Comparison of ENCODE assay signal across 11 cellular contexts in the genomic region with DNA sequence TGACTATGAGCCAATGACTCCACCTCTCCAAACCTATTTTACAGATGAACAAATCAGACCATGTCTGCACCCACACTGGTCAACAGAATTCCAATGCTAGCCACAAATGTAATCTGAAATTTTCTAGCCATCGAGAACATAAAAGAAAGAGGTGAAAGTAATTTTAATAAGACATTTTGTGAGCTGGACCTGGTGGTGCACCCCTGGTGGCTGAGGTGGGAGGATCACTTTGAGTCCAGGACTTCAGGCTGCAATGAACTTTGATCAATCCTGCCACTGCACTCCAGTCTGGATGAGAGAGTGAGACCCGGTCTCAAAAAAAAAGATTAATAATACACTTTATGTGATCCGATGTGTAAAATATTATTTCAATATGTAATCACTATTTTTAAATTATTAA. TPM values are rescaled to one million over a fixed set of nuclear protein-coding genes. Genes with fewer than 3 reads are reported as not detected.
DNase-seq lines count a peak whose midpoint lies in the region; ATAC-seq and TF ChIP-seq lines count a peak whose summit lies in the region.
"Had no signal": no experiment of that assay in that cellular context is flagged by ENCODE, and none has a peak within 500 bp of the region (broad histone marks: within the 10 kb centered on the region; RNA-seq: fewer than 3 reads in every experiment).

No MANE protein-coding gene starts in this region.

- H3K27me3 Mint-ChIP-seq in activated CD4-positive, alpha-beta T cell treated with anti-CD3 and anti-CD28 coated beads, Interleukin-2, amount 10 ng/mL, durations not matched to agents 24 days and 14 days, result peaks cover 3% of the 10 kb centered on the region

- CTCF ChIA-PET in HCT116 (lab: Charles Lee), result interaction anchor here (0.7 to 3.8 kb wide), 5 partner anchors 12 to 80 kb away, joined by 3 to 57 read pairs (median 3); partner anchors contain the start of gene SELENOM

- H4K12ac ChIP-seq in trophoblast cell (ENCODE audit: low read depth, low read length), result no peak overlapping the region

- H3K36me3 ChIP-seq in HCT116 (ENCODE audit: control insufficient read depth in 1 of 2, insufficient read depth in 2 of 2, low read length in 2 of 2) (no peaks in the 10 kb centered on the region), brain microvascular endothelial cell (replicated peaks) (no peaks in the 10 kb centered on the region), trophoblast cell (ENCODE audit: control insufficient read depth in 1 of 2, insufficient read depth in 2 of 2, low read length in 2 of 2) (no peaks in the 10 kb centered on the region)
- H3K36me3 ChIP-seq: suprapubic skin had no signal

- H3K27me3 ChIP-seq in HCT116 (ENCODE audit: insufficient read depth, low read length), result no peaks in the 10 kb centered on the region
- no peaks in the 10 kb centered on the region for H3K27me3 ChIP-seq in brain microvascular endothelial cell (replicated peaks)
- no peaks in the 10 kb centered on the region for H3K27me3 ChIP-seq in trophoblast cell (ENCODE audit: insufficient read depth, low read length)
- H3K27me3 ChIP-seq: suprapubic skin had no signal

- H3K9ac ChIP-seq in HCT116 (ENCODE audit: low read length) (no peak overlapping the region), trophoblast cell (ENCODE audit: low read length) (no peak overlapping the region)

- H3K4me1 ChIP-seq in HCT116 (ENCODE audit: control insufficient read depth in 1 of 2, insufficient read depth in 2 of 2, low read length in 2 of 2) (peaks cover 0 to 7% of the 10 kb centered on the region in 2 experiments; a peak in 1 of 4 replicates), trophoblast cell (ENCODE audit: control insufficient read depth in 1 of 2, insufficient read depth in 2 of 2, low read length in 2 of 2) (peaks cover 5 to 13% of the 10 kb centered on the region in 2 experiments)

- H4K8ac ChIP-seq in trophoblast cell (ENCODE audit: low read depth, low read length), result peak overlapping the region; percentile 59

- no CpG with 5 or more reads among the region's 3 CpGs for WGBS in trophoblast cell (ENCODE audit: extremely low coverage, insufficient coverage, insufficient read length)

- POLR2A ChIA-PET in HCT116 (lab: Charles Lee), result interaction anchor here (2.3 kb wide), 1 partner anchor 43 kb away, joined by 8 read pairs; the partner anchor contains the start of gene SELENOM

- ATAC-seq in HCT116, result peak; percentile 68
- ATAC-seq: effector memory CD8-positive, alpha-beta T cell had no signal

- no peak overlapping the region for H3K4me3 Mint-ChIP-seq in activated CD4-positive, alpha-beta T cell treated with anti-CD3 and anti-CD28 coated beads, Interleukin-2, amount 10 ng/mL, durations not matched to agents 24 days and 14 days
- H3K4me3 Mint-ChIP-seq: effector memory CD8-positive, alpha-beta T cell had no signal

- BruUV-seq in HCT116 (replicated peaks; lab: Mats Ljungman, UMichigan), result no TSS peak

- peak overlapping the region; percentile 1 for H3K14ac ChIP-seq in trophoblast cell (ENCODE audit: low read length)

- peak overlapping the region; percentile 54 for H2BK5ac ChIP-seq in trophoblast cell (ENCODE audit: low read depth, low read length, poor library complexity)

- no peaks in the 10 kb centered on the region for H3K36me3 Mint-ChIP-seq in activated CD4-positive, alpha-beta T cell treated with anti-CD3 and anti-CD28 coated beads, Interleukin-2, amount 10 ng/mL, durations not matched to agents 24 days and 14 days (ENCODE audit: low read depth)

- peak overlapping the region; percentile 84 for H2BK120ac ChIP-seq in trophoblast cell (ENCODE audit: insufficient read depth, low read length, poor library complexity)

- DNase-seq in HCT116 (ENCODE audit: low read depth, low spot score) (no peak), brain microvascular endothelial cell (no peak), trophoblast cell (no peak), C1 segment of cervical spinal cord (lab: John Stamatoyannopoulos, UW) (no peak), AG08395 (ENCODE audit: low spot score) (no peak)
- no peak for DNase-seq in activated CD4-positive, alpha-beta T cell treated with anti-CD3 and anti-CD28 coated beads, Interleukin-2, amount 10 ng/mL, durations not matched to agents 24 days and 14 days
- DNase-seq: effector memory CD8-positive, alpha-beta T cell; NCI-H2227 treated with DMSO at 0.1 percent for 48 hours; stimulated activated CD4-positive, alpha-beta T cell treated with anti-CD3 and anti-CD28 coated beads, Interleukin-15, amount 100 ng/mL, for 24 hours; T-helper 9 cell had no signal

- peaks cover 3% of the 10 kb centered on the region for H3K79me1 ChIP-seq in trophoblast cell (ENCODE audit: low read length)

- H3K79me2 ChIP-seq in HCT116 (ENCODE audit: insufficient read depth, low read length), result no peaks in the 10 kb centered on the region
- H3K79me2 ChIP-seq in trophoblast cell (ENCODE audit: control insufficient read depth, insufficient read depth, low read length, poor library complexity), result no peaks in the 10 kb centered on the region

- H3K27ac Mint-ChIP-seq in activated CD4-positive, alpha-beta T cell treated with anti-CD3 and anti-CD28 coated beads, Interleukin-2, amount 10 ng/mL, durations not matched to agents 24 days and 14 days, result no peak overlapping the region
- H3K27ac Mint-ChIP-seq: effector memory CD8-positive, alpha-beta T cell had no signal

- no peak overlapping the region for H3K18ac ChIP-seq in trophoblast cell (ENCODE audit: low read length)

- peak overlapping the region; percentile 70 for H4K91ac ChIP-seq in trophoblast cell (ENCODE audit: low read depth, low read length)

- peaks cover 2% of the 10 kb centered on the region for H3K4me1 Mint-ChIP-seq in activated CD4-positive, alpha-beta T cell treated with anti-CD3 and anti-CD28 coated beads, Interleukin-2, amount 10 ng/mL, durations not matched to agents 24 days and 14 days

- in situ Hi-C loops in brain microvascular endothelial cell (cut with HindIII; ENCODE audit: low pct_ligation_motif_present, low sequenced_read_pairs), result no loop called here

- H3K27ac ChIP-seq in HCT116 (ENCODE audit: low read depth, low read length) (no peak overlapping the region), brain microvascular endothelial cell (no peak overlapping the region), trophoblast cell (ENCODE audit: low read depth, low read length) (no peak overlapping the region)
- H3K27ac ChIP-seq: suprapubic skin had no signal

- H2AFZ ChIP-seq in HCT116 (ENCODE audit: low read depth, low read length, poor library complexity, severe bottlenecking) (peak overlapping the region; percentile 32), trophoblast cell (ENCODE audit: insufficient read depth, low read length, poor library complexity) (no peak overlapping the region)

- TF ChIP-seq CTCF in HCT116 (IDR thresholded peaks at IDR 0.05 in 2 of 3, conservative IDR thresholded peaks at IDR 0.05 in 1 of 3; ENCODE audit: borderline replicate concordance in 1 of 3, insufficient read depth in 1 of 3, low read depth in 2 of 3, low read length in 2 of 3) (peak in 2 of 3 experiments; percentile 57 to 60; a peak in 4 of 6 replicates), brain microvascular endothelial cell (IDR thresholded peaks at IDR 0.05; ENCODE audit: low read depth, low read length, missing control alignments) (peak; percentile 72)

- H3K9me2 ChIP-seq in HCT116 (ENCODE audit: insufficient read depth), result no peaks in the 10 kb centered on the region

- H4K20me1 ChIP-seq in HCT116 (ENCODE audit: insufficient read depth), result no peaks in the 10 kb centered on the region

- RAD21 ChIA-PET in HCT116 (lab: Charles Lee; ENCODE audit: low non-redundant PET in 1 of 2, low total read pairs in 2 of 2, uncharacterized antibody in 2 of 2, unreplicated experiment in 2 of 2), result interaction anchor here in 1 of 2 experiments (0.7 kb wide), 1 partner anchor 43 kb away, joined by 6 read pairs; the partner anchor contains the start of gene SELENOM

- no peak overlapping the region for H3K4me2 ChIP-seq in HCT116 (ENCODE audit: low read length)
- no peak overlapping the region for H3K4me2 ChIP-seq in trophoblast cell (ENCODE audit: low read length)

- no peak for TF ChIP-seq RAD21 in HCT116 (IDR thresholded peaks at IDR 0.05; ENCODE audit: low read depth)

- TF ChIP-seq POLR2A in HCT116 (IDR thresholded peaks at IDR 0.05; ENCODE audit: borderline replicate concordance, extremely low read depth, insufficient read depth, insufficient read length), result no peak

- H3K9me3 Mint-ChIP-seq in activated CD4-positive, alpha-beta T cell treated with anti-CD3 and anti-CD28 coated beads, Interleukin-2, amount 10 ng/mL, durations not matched to agents 24 days and 14 days, result no peaks in the 10 kb centered on the region

- H2AK5ac ChIP-seq in trophoblast cell (ENCODE audit: low read length), result no peak overlapping the region

- H3K4ac ChIP-seq in trophoblast cell (ENCODE audit: low read depth, low read length), result no peak overlapping the region

- H2BK12ac ChIP-seq in trophoblast cell (ENCODE audit: low read length), result peak overlapping the region; percentile 37

- intact Hi-C loops in HCT116 (cut with micrococcal nuclease), result no loop called here
- intact Hi-C loops in activated CD4-positive, alpha-beta T cell treated with anti-CD3 and anti-CD28 coated beads, Interleukin-2, amount 10 ng/mL, durations not matched to agents 24 days and 14 days (cut with micrococcal nuclease), result no loop called here

- no peak overlapping the region for H3K23ac ChIP-seq in trophoblast cell (ENCODE audit: low read length)

- H3K4me3 ChIP-seq in HCT116 (replicated peaks in 1 of 2; ENCODE audit: low read depth in 1 of 2, low read length in 2 of 2) (no peak overlapping the region), brain microvascular endothelial cell (ENCODE audit: low read depth, low read length) (no peak overlapping the region), trophoblast cell (ENCODE audit: low read depth, low read length) (no peak overlapping the region)
- H3K4me3 ChIP-seq: suprapubic skin had no signal

- H3K9me3 ChIP-seq in HCT116 (ENCODE audit: control insufficient read depth in 1 of 2, insufficient read depth in 1 of 2, low read depth in 1 of 2, low read length in 2 of 2) (no peaks in the 10 kb centered on the region), trophoblast cell (ENCODE audit: insufficient read depth, low read depth, low read length) (no peaks in the 10 kb centered on the region)
- H3K9me3 ChIP-seq: suprapubic skin had no signal

RNA-seq across cellular contexts. Expression of gene RNF185, which starts 9.4 kb away (rescaled TPM):
- 17.1 TPM for total RNA-seq in HCT116 (2021; ENCODE audit: unreplicated experiment)
- 12.2 and 13.3 TPM in 2 replicates for polyA plus RNA-seq in HCT116 (2012)
- polyA plus RNA-seq in trophoblast cell (2013), result 31.7 and 33.1 TPM in 2 replicates
- total RNA-seq in activated CD4-positive, alpha-beta T cell treated with anti-CD3 and anti-CD28 coated beads, Interleukin-2, amount 10 ng/mL, durations not matched to agents 24 days and 14 days, result 17.0 and 19.4 TPM in 2 replicates

RNA-seq across cellular contexts. Expression of gene PLA2G3, which starts 10.3 kb away (rescaled TPM):
- total RNA-seq in HCT116 (2021; ENCODE audit: unreplicated experiment), result not detected
- not detected in 2 replicates for polyA plus RNA-seq in HCT116 (2012)
- polyA plus RNA-seq in trophoblast cell (2013), result 0.22 and 0.25 TPM in 2 replicates
- total RNA-seq in activated CD4-positive, alpha-beta T cell treated with anti-CD3 and anti-CD28 coated beads, Interleukin-2, amount 10 ng/mL, durations not matched to agents 24 days and 14 days, result not detected in 2 replicates

RNA-seq across cellular contexts. Expression of gene INPP5J, which starts 27.8 kb away (rescaled TPM):
- 8.9 TPM for total RNA-seq in HCT116 (2021; ENCODE audit: unreplicated experiment)
- 9.9 and 10.7 TPM in 2 replicates for polyA plus RNA-seq in HCT116 (2012)
- polyA plus RNA-seq in trophoblast cell (2013), result 2.3 and 2.4 TPM in 2 replicates
- total RNA-seq in activated CD4-positive, alpha-beta T cell treated with anti-CD3 and anti-CD28 coated beads, Interleukin-2, amount 10 ng/mL, durations not matched to agents 24 days and 14 days, result 0.07 and 0.26 TPM in 2 replicates

RNA-seq across cellular contexts. Expression of gene SELENOM, which starts 43.2 kb away (rescaled TPM):
- total RNA-seq in HCT116 (2021; ENCODE audit: unreplicated experiment), result 65.6 TPM
- 53.2 and 56.6 TPM in 2 replicates for polyA plus RNA-seq in HCT116 (2012)
- polyA plus RNA-seq in trophoblast cell (2013), result 70.7 and 77.0 TPM in 2 replicates
- 7.4 and 8.2 TPM in 2 replicates for total RNA-seq in activated CD4-positive, alpha-beta T cell treated with anti-CD3 and anti-CD28 coated beads, Interleukin-2, amount 10 ng/mL, durations not matched to agents 24 days and 14 days
